Comparison of ENCODE assay signal across 27 cellular contexts in genomic region chr20:48262955-48263354, GRCh38.
"Had no signal": no experiment of that assay in that cellular context is flagged by ENCODE, and none has a peak within 500 bp of the region (broad histone marks: within the 10 kb centered on the region; RNA-seq: fewer than 3 reads in every experiment).

No MANE protein-coding gene starts in this region.

- H3K27ac ChIP-seq: neural progenitor cell, ovary, parathyroid adenoma, psoas muscle, right lobe of liver, skin epidermis, spleen, suprapubic skin, testis, tibial artery, transverse colon, upper lobe of right lung, uterus had no signal

- DNase-seq: natural killer cell; occipital lobe; ovary; posterior cingulate gyrus; psoas muscle; right cardiac atrium; right lobe of liver; spleen; stimulated activated CD4-positive, alpha-beta T cell treated with anti-CD3 and anti-CD28 coated beads, Interleukin-12 subunit alpha, Interleukin-12 subunit beta, amount 100 ng/mL, for 4 hours; stimulated activated CD4-positive, alpha-beta T cell treated with anti-CD3 and anti-CD28 coated beads, Interleukin-1b, Interleukin-23, amount 100 ng/mL, for 48 hours; stimulated activated CD4-positive, alpha-beta T cell treated with anti-CD3 and anti-CD28 coated beads, Interleukin-4, amount 100 ng/mL, for 1 hour; stimulated activated CD4-positive, alpha-beta T cell treated with anti-CD3 and anti-CD28 coated beads, Interleukin-4, amount 100 ng/mL, for 4 hours; stimulated activated CD8-positive, alpha-beta memory T cell treated with anti-CD3 and anti-CD28 coated beads, Interleukin-4, amount 100 ng/mL, for 48 hours; stimulated activated naive CD4-positive, alpha-beta T cell; stimulated activated naive CD8-positive, alpha-beta T cell treated with anti-CD3 and anti-CD28 coated beads, Interleukin-15, amount 100 ng/mL, for 72 hours; stimulated activated naive CD8-positive, alpha-beta T cell treated with anti-CD3 and anti-CD28 coated beads, Interleukin-15, Interleukin-2, amounts not matched to agents 100 U/mL and 50 U/mL, for 24 hours; substantia nigra; testis; tibial artery; transverse colon; upper lobe of right lung; uterus had no signal

- H3K4me3 ChIP-seq: neural progenitor cell, ovary, psoas muscle, right lobe of liver, skin epidermis, smooth muscle cell, spleen, suprapubic skin, testis, tibial artery, transverse colon, upper lobe of right lung, uterus had no signal
